In genomic region chr2:157874997-157875719, GRCh38 we compare ENCODE assay signal across 8 cellular contexts. TPM values are rescaled to one million over a fixed set of nuclear protein-coding genes. Genes with fewer than 3 reads are reported as not detected.
DNase-seq lines count a peak whose midpoint lies in the region; ATAC-seq and TF ChIP-seq lines count a peak whose summit lies in the region.

No MANE protein-coding gene starts in this region.

- no peaks in the 10 kb centered on the region for H3K9me3 Mint-ChIP-seq in activated T-cell treated with anti-CD3 and anti-CD28 coated beads, Interleukin-2, amount 50 U/mL, for 24 hours

- no peak for DNase-seq in activated T-cell treated with anti-CD3 and anti-CD28 coated beads, Interleukin-2, amount 50 U/mL, for 24 hours
- DNase-seq in activated T-cell treated with anti-CD3 and anti-CD28 coated beads for 4 hours (no peak), brain microvascular endothelial cell (peak; percentile 53), skeletal muscle cell (ENCODE audit: low read depth) (peak; percentile 86), SHP77 treated with DMSO at 0.1 percent for 48 hours (lab: John Stamatoyannopoulos, UW) (no peak)

- H3K4me1 Mint-ChIP-seq in activated T-cell treated with anti-CD3 and anti-CD28 coated beads, Interleukin-2, amount 50 U/mL, for 24 hours (ENCODE audit: low read depth) = peaks cover 68% of the 10 kb centered on the region

- no peaks in the 10 kb centered on the region for H3K36me3 ChIP-seq in brain microvascular endothelial cell (replicated peaks)
- no peaks in the 10 kb centered on the region for H3K36me3 ChIP-seq in iPS-20b (ENCODE audit: insufficient read depth, low read depth, low read length)

- peak overlapping the region; percentile 89 for H3K4me3 Mint-ChIP-seq in activated T-cell treated with anti-CD3 and anti-CD28 coated beads, Interleukin-2, amount 50 U/mL, for 24 hours

- H3K27ac ChIP-seq in brain microvascular endothelial cell (peak overlapping the region; percentile 54), iPS-20b (ENCODE audit: low read length) (no peak overlapping the region)

- no peak for TF ChIP-seq CTCF in brain microvascular endothelial cell (IDR thresholded peaks at IDR 0.05; ENCODE audit: low read depth, low read length, missing control alignments)

- peaks cover 13% of the 10 kb centered on the region for H3K4me1 ChIP-seq in iPS-20b (ENCODE audit: insufficient read depth, low read length)

- peaks cover 15% of the 10 kb centered on the region for H3K36me3 Mint-ChIP-seq in activated T-cell treated with anti-CD3 and anti-CD28 coated beads, Interleukin-2, amount 50 U/mL, for 24 hours (ENCODE audit: low read depth)

- in situ Hi-C loops in brain microvascular endothelial cell (cut with HindIII; ENCODE audit: low pct_ligation_motif_present, low sequenced_read_pairs) = no loop called here

- H3K27me3 Mint-ChIP-seq in activated T-cell treated with anti-CD3 and anti-CD28 coated beads, Interleukin-2, amount 50 U/mL, for 24 hours = no peaks in the 10 kb centered on the region

- peak overlapping the region; percentile 83 for H3K27ac Mint-ChIP-seq in activated T-cell treated with anti-CD3 and anti-CD28 coated beads, Interleukin-2, amount 50 U/mL, for 24 hours

- H3K9ac ChIP-seq in iPS-20b (ENCODE audit: low read depth, low read length) = peak overlapping the region; percentile 65; the same call in 1 of the 2 replicates

- ATAC-seq in HG03135 (IDR thresholded peaks at IDR 0.05; ENCODE audit: unreplicated experiment) = no peak

- no peaks in the 10 kb centered on the region for H3K9me3 ChIP-seq in iPS-20b (ENCODE audit: insufficient read depth, low read depth, low read length)

- no peaks in the 10 kb centered on the region for H3K27me3 ChIP-seq in brain microvascular endothelial cell (replicated peaks)
- H3K27me3 ChIP-seq in iPS-20b (ENCODE audit: insufficient read depth, low read length) = peaks cover 23% of the 10 kb centered on the region; the same call in 1 of the 2 replicates

- peak overlapping the region; percentile 82 for H3K4me3 ChIP-seq in brain microvascular endothelial cell (ENCODE audit: low read depth, low read length)
- H3K4me3 ChIP-seq in iPS-20b (ENCODE audit: low read length) = peak overlapping the region; percentile 83
- peak overlapping the region; percentile 80 for H3K4me3 ChIP-seq in skeletal muscle cell (ENCODE audit: low read depth, low read length)

TF ChIP-seq in PFSK-1, 5 proteins besides CTCF, POLR2A, EP300 and RAD21:
- TF ChIP-seq SIN3A (IDR thresholded peaks at IDR 0.05; ENCODE audit: borderline replicate concordance, insufficient read depth, low read length) = peak; percentile 11; the same call in 1 of the 2 replicates
- no peak for TF ChIP-seq FOXP2 (optimal IDR thresholded peaks at IDR 0.05; ENCODE audit: borderline replicate concordance, extremely low read depth, extremely low read length, insufficient read depth)

RNA-seq across cellular contexts. Expression of gene ACVR1, which starts 1.0 kb away (rescaled TPM):
- 14.1 TPM for polyA plus RNA-seq in PFSK-1 (2012; ENCODE audit: insufficient read length, low read depth)

Comparison
In these comparisons a context has a peak if more than half of its experiments do, and no peak if none do; other contexts are left out.
1. DNase-seq: peak in brain microvascular endothelial cell (single experiment) and skeletal muscle cell (single experiment); none in activated T-cell treated with anti-CD3 and anti-CD28 coated beads, Interleukin-2, amount 50 U/mL, for 24 hours (single experiment), activated T-cell treated with anti-CD3 and anti-CD28 coated beads for 4 hours (single experiment) and SHP77 treated with DMSO at 0.1 percent for 48 hours (single experiment).
2. Peak in every context shown above with its lines, with median percentiles within 50 percentile points of each other: H3K4me3 ChIP-seq.